Comparison of ENCODE assay signal across 29 cellular contexts in genomic region chr12:4224211-4224878, GRCh38. TPM values are rescaled to one million over a fixed set of nuclear protein-coding genes. Genes with fewer than 3 reads are reported as not detected.
A peak's percentile ranks its signal among the peaks of the same experiment; 100 is the strongest.
DNase-seq lines count a peak whose midpoint lies in the region; ATAC-seq, FAIRE-seq and TF ChIP-seq lines count a peak whose summit lies in the region.
"Had no signal": no experiment of that assay in that cellular context is flagged by ENCODE, and none has a peak within 500 bp of the region (broad histone marks: within the 10 kb centered on the region; RNA-seq: fewer than 3 reads in every experiment).

No MANE protein-coding gene starts in this region.

- WGBS in GM12878 (ENCODE audit: insufficient coverage, insufficient replicate concordance, low lambda C conversion rate, missing lambda C conversion rate): 26% methylated on average over 15 of the region's 15 CpGs

- H4K20me1 ChIP-seq in BLaER1 (no peaks in the 10 kb centered on the region), GM12878 (ENCODE audit: control insufficient read depth, insufficient read depth) (no peaks in the 10 kb centered on the region)

- no peak for TF ChIP-seq POLR2A in GM12878 (IDR thresholded peaks at IDR 0.05; ENCODE audit: low read depth, low read length)

- FAIRE-seq in HTR-8/SVneo (lab: Jason Lieb, UNC) (peak; percentile 57), GM12878 (lab: Jason Lieb, UNC) (no peak)
- FAIRE-seq: TTC549 had no signal

- TF ChIP-seq EP300 in GM12878 (IDR thresholded peaks at IDR 0.05; ENCODE audit: borderline replicate concordance in 1 of 2, control insufficient read depth in 1 of 2, low read depth in 2 of 2, low read length in 2 of 2): no peak

- no peak for TF ChIP-seq RAD21 in GM12878 (IDR thresholded peaks at IDR 0.05; ENCODE audit: insufficient read depth, low read depth, low read length)

- SMC1A ChIA-PET in GM12878 (lab: Charles Lee; ENCODE audit: uncharacterized antibody, unreplicated experiment): interaction anchor here (1.0 to 2.2 kb wide), 3 partner anchors 8 to 89 kb away, joined by 3 to 8 read pairs (median 4); no protein-coding TSS in a partner anchor

- H3K27ac ChIP-seq in BLaER1 (no peak overlapping the region), GM12878 (ENCODE audit: control insufficient read depth, insufficient read depth) (no peak overlapping the region)
- H3K27ac ChIP-seq: adrenal gland, body of pancreas, left ventricle myocardium inferior, SK-N-MC, upper lobe of right lung had no signal

- RAD21 ChIA-PET in GM12878 (lab: Charles Lee; ENCODE audit: unreplicated experiment): interaction anchor here (1.1 kb wide), 1 partner anchor 83 kb away, joined by 4 read pairs; no protein-coding TSS in a partner anchor

- H3K4me3 ChIP-seq in BLaER1 (no peak overlapping the region), GM12878 (no peak overlapping the region)
- H3K4me3 ChIP-seq: adrenal gland, body of pancreas, left ventricle myocardium inferior, SK-N-MC, upper lobe of right lung had no signal

- H3K36me3 ChIP-seq in BLaER1 (no peaks in the 10 kb centered on the region), GM12878 (ENCODE audit: control insufficient read depth in 2 of 2, insufficient read depth in 2 of 2, low read length in 1 of 2) (no peaks in the 10 kb centered on the region)
- H3K36me3 ChIP-seq: adrenal gland, left ventricle myocardium inferior, upper lobe of right lung had no signal

- no peaks in the 10 kb centered on the region for H3K27me3 ChIP-seq in BLaER1
- H3K27me3 ChIP-seq in GM12878 (replicated peaks in 1 of 2; ENCODE audit: control insufficient read depth in 2 of 2, insufficient read depth in 2 of 2, low read length in 1 of 2): no peaks in the 10 kb centered on the region
- H3K27me3 ChIP-seq: body of pancreas, upper lobe of right lung had no signal

- no peaks in the 10 kb centered on the region for H3K79me2 ChIP-seq in GM12878 (ENCODE audit: control insufficient read depth, insufficient read depth, low read length)

- POLR2A ChIA-PET in GM12878 (lab: Charles Lee): no interaction called here

- H3K27ac Mint-ChIP-seq in progenitor cell of endocrine pancreas: no peak overlapping the region
- H3K27ac Mint-ChIP-seq: activated CD4-positive, alpha-beta memory T cell treated with anti-CD3 and anti-CD28 coated beads for 36 hours; activated naive CD4-positive, alpha-beta T cell treated with anti-CD3 and anti-CD28 coated beads, Interleukin-2, amount 10 ng/mL, durations not matched to agents 7 days and 5 days; CD4-positive, alpha-beta T cell; dendritic cell treated with granulocyte-macrophage colony-stimulating factor and Interleukin-4, amounts not matched to agents 40 ng/mL and 50 ng/mL, for 4 days had no signal

- H3K4me3 Mint-ChIP-seq in progenitor cell of endocrine pancreas (ENCODE audit: low read depth): no peak overlapping the region
- H3K4me3 Mint-ChIP-seq: activated CD4-positive, alpha-beta memory T cell treated with anti-CD3 and anti-CD28 coated beads for 36 hours; activated naive CD4-positive, alpha-beta T cell treated with anti-CD3 and anti-CD28 coated beads, Interleukin-2, amount 10 ng/mL, durations not matched to agents 7 days and 5 days; CD4-positive, alpha-beta T cell; central memory CD8-positive, alpha-beta T cell; dendritic cell treated with granulocyte-macrophage colony-stimulating factor and Interleukin-4, amounts not matched to agents 40 ng/mL and 50 ng/mL, for 4 days had no signal

- H3K27me3 Mint-ChIP-seq in progenitor cell of endocrine pancreas: peaks cover 42% of the 10 kb centered on the region
- H3K27me3 Mint-ChIP-seq: CD4-positive, alpha-beta T cell; central memory CD8-positive, alpha-beta T cell had no signal

- no peaks in the 10 kb centered on the region for H3K9me3 Mint-ChIP-seq in progenitor cell of endocrine pancreas (ENCODE audit: low read depth)
- H3K9me3 Mint-ChIP-seq: activated CD4-positive, alpha-beta memory T cell treated with anti-CD3 and anti-CD28 coated beads for 36 hours; CD4-positive, alpha-beta T cell; central memory CD8-positive, alpha-beta T cell; dendritic cell treated with granulocyte-macrophage colony-stimulating factor and Interleukin-4, amounts not matched to agents 40 ng/mL and 50 ng/mL, for 4 days had no signal

- peaks cover 8% of the 10 kb centered on the region for H3K4me1 Mint-ChIP-seq in progenitor cell of endocrine pancreas (ENCODE audit: low read depth)
- H3K4me1 Mint-ChIP-seq: central memory CD8-positive, alpha-beta T cell had no signal

- H3K4me1 ChIP-seq in BLaER1 (peaks cover 18% of the 10 kb centered on the region), GM12878 (ENCODE audit: control insufficient read depth, insufficient read depth, low read length) (peaks cover 11% of the 10 kb centered on the region; the same call in 1 of the 2 replicates)
- H3K4me1 ChIP-seq: adrenal gland, body of pancreas, left ventricle myocardium inferior, upper lobe of right lung had no signal

- in situ Hi-C loops in GM12878 (cut with MboI): no loop called here

- CTCF ChIA-PET in GM12878 (lab: Yijun Ruan, JAX): no interaction called here

- H3K9me3 ChIP-seq in BLaER1: peaks cover 16% of the 10 kb centered on the region; the same call in 1 of the 2 replicates
- H3K9me3 ChIP-seq in GM12878 (replicated peaks; ENCODE audit: control insufficient read depth, insufficient read depth, low read length): peaks cover 3% of the 10 kb centered on the region; the same call in 1 of the 3 replicates
- H3K9me3 ChIP-seq: adrenal gland, body of pancreas, upper lobe of right lung had no signal

- H2AFZ ChIP-seq in GM12878 (ENCODE audit: control insufficient read depth, low read depth, low read length): no peak overlapping the region

- H3K9ac ChIP-seq in BLaER1 (no peak overlapping the region), GM12878 (ENCODE audit: control insufficient read depth, insufficient read depth, low read length) (no peak overlapping the region)

- no peaks in the 10 kb centered on the region for H3K36me3 Mint-ChIP-seq in progenitor cell of endocrine pancreas (ENCODE audit: insufficient read depth)
- H3K36me3 Mint-ChIP-seq: activated CD4-positive, alpha-beta memory T cell treated with anti-CD3 and anti-CD28 coated beads for 36 hours; activated naive CD4-positive, alpha-beta T cell treated with anti-CD3 and anti-CD28 coated beads, Interleukin-2, amount 10 ng/mL, durations not matched to agents 7 days and 5 days had no signal

- BruUV-seq in GM12878 (replicated peaks; lab: Mats Ljungman, UMichigan): no TSS peak

- ATAC-seq in GM12878 (no peak), left ventricle myocardium superior (no peak)
- ATAC-seq: body of pancreas had no signal

- TF ChIP-seq CTCF in GM12878 (IDR thresholded peaks at IDR 0.05 in 2 of 3, conservative IDR thresholded peaks at IDR 0.05 in 1 of 3; ENCODE audit: control insufficient read depth in 2 of 3, extremely low read depth in 1 of 3, insufficient read depth in 1 of 3, low read depth in 3 of 3, low read length in 3 of 3) (no peak), progenitor cell of endocrine pancreas (IDR thresholded peaks at IDR 0.05; ENCODE audit: unreplicated experiment) (no peak)

- H3K4me2 ChIP-seq in BLaER1: peak overlapping the region; percentile 26
- H3K4me2 ChIP-seq in GM12878 (ENCODE audit: control insufficient read depth, insufficient read depth): no peak overlapping the region

- intact Hi-C loops in GM12878 (cut with micrococcal nuclease; ENCODE audit: unreplicated experiment) (no loop called here), left ventricle myocardium superior (cut with micrococcal nuclease) (no loop called here)

- DNase-seq in HTR-8/SVneo (ENCODE audit: insufficient read length, low spot score): no peak
- DNase-seq in GM12878 (ENCODE audit: low read depth, low spot score): no peak
- DNase-seq in progenitor cell of endocrine pancreas (ENCODE audit: low spot score, unreplicated experiment): peak; percentile 8
- no peak for DNase-seq in SKM-1 (lab: John Stamatoyannopoulos, UW; ENCODE audit: unreplicated experiment)
- no peak for DNase-seq in 8988T
- no peak for DNase-seq in left ventricle myocardium superior
- DNase-seq: ACHN; activated CD4-positive, alpha-beta memory T cell treated with anti-CD3 and anti-CD28 coated beads for 36 hours; activated naive CD4-positive, alpha-beta T cell treated with anti-CD3 and anti-CD28 coated beads, Interleukin-2, amount 10 ng/mL, durations not matched to agents 7 days and 5 days; body of pancreas; CD4-positive, alpha-beta T cell; erythroblast; glutamatergic neuron; IMR-90; left ventricle myocardium inferior; NCI-H1105 treated with DMSO at 0.1 percent for 48 hours; NCI-H1930; NCI-H2171 treated with DMSO at 0.1 percent for 48 hours; NCI-H524; stimulated activated CD4-positive, alpha-beta T cell treated with anti-CD3 and anti-CD28 coated beads, Interleukin-15, amount 100 ng/mL, for 24 hours; stimulated activated CD4-positive, alpha-beta T cell treated with anti-CD3 and anti-CD28 coated beads, Interleukin-4, amount 100 ng/mL, for 4 hours; substantia nigra; upper lobe of right lung had no signal

TF ChIP-seq in GM12878, 131 proteins besides CTCF, POLR2A, EP300 and RAD21 (continues in another document):
- TF ChIP-seq PKNOX1 (IDR thresholded peaks at IDR 0.05): peak; percentile 24; the same call in 1 of the 2 replicates

RNA-seq across cellular contexts. Expression of gene CCND2, which starts 49.2 kb away (rescaled TPM):
- total RNA-seq in GM12878 (2013; cell fraction: nucleolus; rRNA removed): 335 and 378 TPM in 2 replicates
- total RNA-seq in GM12878 (2014; rRNA removed) (141 and 159 TPM in 2 replicates), GM12878 (2014; rRNA removed; fragmentation: Illumina TruSeq; extraction: Trizol) (162 and 163 TPM in 2 replicates), GM12878 (2021) (248 and 260 TPM in 2 replicates), progenitor cell of endocrine pancreas (463 and 471 TPM in 2 replicates), left ventricle myocardium superior (281 TPM)
- 36.8 TPM for polyA plus RNA-seq in GM12878 (2011; ENCODE audit: low read depth)
- polyA plus RNA-seq in GM12878 (2011; rRNA removed) (256 and 263 TPM in 2 replicates), GM12878 (2014; fragmentation: Illumina TruSeq; extraction: Trizol) (37.5 and 44.7 TPM in 2 replicates), GM12878 (2014; fragmentation: Nextera tagmentation; extraction: Ambion mirVana) (100 to 1,000 TPM in 1 of 2 experiments, 10 to 100 TPM in 1; 30.1 to 100 TPM), GM12878 (2014; rRNA removed) (73.6 and 78.9 TPM in 2 replicates), GM12878 (2016; fragmentation: Nextera tagmentation; extraction: Ambion mirVana) (100 to 1,000 TPM; 183 to 200 TPM)
- 171 and 198 TPM in 2 replicates for polyA plus RNA-seq in GM12878 (2011; cell fraction: cytosol; rRNA removed)
- 186 and 241 TPM in 2 replicates for polyA plus RNA-seq in GM12878 (2011; cell fraction: nucleus; rRNA removed)
- polyA plus RNA-seq in GM12878 (2012): 55.9 and 67.6 TPM in 2 replicates
- 651 and 710 TPM in 2 replicates for polyA minus RNA-seq in GM12878 (2011; rRNA and poly(A)+ RNA removed)
- 245 and 274 TPM in 2 replicates for polyA minus RNA-seq in GM12878 (2011; cell fraction: cytosol; rRNA and poly(A)+ RNA removed)
- 123 and 187 TPM in 2 replicates for polyA minus RNA-seq in GM12878 (2011; cell fraction: nucleus; rRNA and poly(A)+ RNA removed)
